1 cellular context compared by ENCODE assay signal in the genomic region with DNA sequence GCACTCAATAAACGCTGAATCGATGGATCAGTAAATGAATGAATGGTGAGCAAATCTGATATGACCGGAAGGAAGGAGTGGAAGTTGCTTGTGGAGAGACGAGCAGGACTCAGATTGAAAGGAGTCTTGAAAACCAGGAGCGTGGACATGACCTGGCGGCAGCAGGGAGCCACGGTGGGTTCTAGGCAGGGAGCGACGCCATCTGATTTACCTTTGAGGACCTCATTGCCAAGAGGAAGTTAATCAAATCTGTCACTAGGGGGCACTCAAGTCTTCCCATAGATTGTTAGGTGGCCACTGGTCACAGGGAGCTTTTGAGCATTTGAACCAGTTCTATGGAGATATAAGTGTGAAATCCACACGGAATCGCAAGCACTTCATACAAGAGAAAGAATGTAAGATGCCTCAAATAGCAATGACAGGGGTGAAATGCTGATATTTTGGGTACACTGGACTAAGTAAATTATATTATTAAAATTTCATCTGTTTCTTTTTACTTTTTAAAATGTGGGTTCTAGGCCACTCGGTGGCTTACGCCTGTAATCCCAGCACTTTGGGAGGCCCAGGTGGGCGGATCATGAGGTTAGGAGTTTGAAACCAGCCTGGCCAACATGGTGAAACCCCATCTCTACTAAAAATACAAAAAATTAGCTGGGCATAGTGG.
A peak's percentile ranks its signal among the peaks of the same experiment; 100 is the strongest.
TF ChIP-seq lines count a peak whose summit lies in the region.

No MANE protein-coding gene starts in this region.

TF ChIP-seq in HEK293, 187 proteins besides CTCF, POLR2A, EP300 and RAD21 (continued from another document):
- TF ChIP-seq ZNF16 (tag by site-specific recombination; IDR thresholded peaks at IDR 0.05; ENCODE audit: low read depth) (peak; percentile 100), KLF8 (tag by site-specific recombination; IDR thresholded peaks at IDR 0.05) (no peak), ZNF174 (tag by site-specific recombination; IDR thresholded peaks at IDR 0.05) (no peak), ZNF138 (tag by site-specific recombination; IDR thresholded peaks at IDR 0.05; ENCODE audit: borderline replicate concordance) (no peak), BCL11B (tag by site-specific recombination; IDR thresholded peaks at IDR 0.05; ENCODE audit: low read depth) (no peak), ZNF2 (tag by site-specific recombination; IDR thresholded peaks at IDR 0.05) (no peak), ZNF654 (tag by site-specific recombination; IDR thresholded peaks at IDR 0.05; ENCODE audit: low read depth) (peak; percentile 93), ZNF223 (tag by site-specific recombination; IDR thresholded peaks at IDR 0.05) (no peak), ZNF148 (tag by site-specific recombination; IDR thresholded peaks at IDR 0.05; ENCODE audit: borderline replicate concordance) (no peak), FEZF1 (tag by site-specific recombination; IDR thresholded peaks at IDR 0.05) (no peak), SP7 (tag by site-specific recombination; IDR thresholded peaks at IDR 0.05) (0 out of 2 replicates have a peak, but pooled peaks have one; percentile 11), ZFP37 (tag by site-specific recombination; IDR thresholded peaks at IDR 0.05) (no peak), ZNF530 (tag by site-specific recombination; IDR thresholded peaks at IDR 0.05; ENCODE audit: low read depth) (no peak), ZNF140 (tag by site-specific recombination; IDR thresholded peaks at IDR 0.05) (no peak), ZSCAN16 (tag by site-specific recombination; IDR thresholded peaks at IDR 0.05) (no peak), ZNF610 (tag by site-specific recombination; IDR thresholded peaks at IDR 0.05; ENCODE audit: borderline replicate concordance) (no peak)
- TF ChIP-seq, protein P1, sequence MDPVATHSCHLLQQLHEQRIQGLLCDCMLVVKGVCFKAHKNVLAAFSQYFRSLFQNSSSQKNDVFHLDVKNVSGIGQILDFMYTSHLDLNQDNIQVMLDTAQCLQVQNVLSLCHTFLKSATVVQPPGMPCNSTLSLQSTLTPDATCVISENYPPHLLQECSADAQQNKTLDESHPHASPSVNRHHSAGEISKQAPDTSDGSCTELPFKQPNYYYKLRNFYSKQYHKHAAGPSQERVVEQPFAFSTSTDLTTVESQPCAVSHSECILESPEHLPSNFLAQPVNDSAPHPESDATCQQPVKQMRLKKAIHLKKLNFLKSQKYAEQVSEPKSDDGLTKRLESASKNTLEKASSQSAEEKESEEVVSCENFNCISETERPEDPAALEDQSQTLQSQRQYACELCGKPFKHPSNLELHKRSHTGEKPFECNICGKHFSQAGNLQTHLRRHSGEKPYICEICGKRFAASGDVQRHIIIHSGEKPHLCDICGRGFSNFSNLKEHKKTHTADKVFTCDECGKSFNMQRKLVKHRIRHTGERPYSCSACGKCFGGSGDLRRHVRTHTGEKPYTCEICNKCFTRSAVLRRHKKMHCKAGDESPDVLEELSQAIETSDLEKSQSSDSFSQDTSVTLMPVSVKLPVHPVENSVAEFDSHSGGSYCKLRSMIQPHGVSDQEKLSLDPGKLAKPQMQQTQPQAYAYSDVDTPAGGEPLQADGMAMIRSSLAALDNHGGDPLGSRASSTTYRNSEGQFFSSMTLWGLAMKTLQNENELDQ (tag by site-specific recombination; IDR thresholded peaks at IDR 0.05; ENCODE audit: low read depth), result no peak
- TF ChIP-seq, protein P2, sequence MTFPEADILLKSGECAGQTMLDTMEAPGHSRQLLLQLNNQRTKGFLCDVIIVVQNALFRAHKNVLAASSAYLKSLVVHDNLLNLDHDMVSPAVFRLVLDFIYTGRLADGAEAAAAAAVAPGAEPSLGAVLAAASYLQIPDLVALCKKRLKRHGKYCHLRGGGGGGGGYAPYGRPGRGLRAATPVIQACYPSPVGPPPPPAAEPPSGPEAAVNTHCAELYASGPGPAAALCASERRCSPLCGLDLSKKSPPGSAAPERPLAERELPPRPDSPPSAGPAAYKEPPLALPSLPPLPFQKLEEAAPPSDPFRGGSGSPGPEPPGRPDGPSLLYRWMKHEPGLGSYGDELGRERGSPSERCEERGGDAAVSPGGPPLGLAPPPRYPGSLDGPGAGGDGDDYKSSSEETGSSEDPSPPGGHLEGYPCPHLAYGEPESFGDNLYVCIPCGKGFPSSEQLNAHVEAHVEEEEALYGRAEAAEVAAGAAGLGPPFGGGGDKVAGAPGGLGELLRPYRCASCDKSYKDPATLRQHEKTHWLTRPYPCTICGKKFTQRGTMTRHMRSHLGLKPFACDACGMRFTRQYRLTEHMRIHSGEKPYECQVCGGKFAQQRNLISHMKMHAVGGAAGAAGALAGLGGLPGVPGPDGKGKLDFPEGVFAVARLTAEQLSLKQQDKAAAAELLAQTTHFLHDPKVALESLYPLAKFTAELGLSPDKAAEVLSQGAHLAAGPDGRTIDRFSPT (tag by site-specific recombination; IDR thresholded peaks at IDR 0.05), result no peak
